In genomic region chr15:95874625-95875024, GRCh38 we compare ENCODE assay signal across 17 cellular contexts.
A peak's percentile ranks its signal among the peaks of the same experiment; 100 is the strongest.
DNase-seq lines count a peak whose midpoint lies in the region; FAIRE-seq and TF ChIP-seq lines count a peak whose summit lies in the region.
"Had no signal": no experiment of that assay in that cellular context is flagged by ENCODE, and none has a peak within 500 bp of the region (broad histone marks: within the 10 kb centered on the region; RNA-seq: fewer than 3 reads in every experiment).

No MANE protein-coding gene starts in this region.

- H4K20me1 ChIP-seq in KMS-11 (ENCODE audit: insufficient read depth), result no peaks in the 10 kb centered on the region

- H3K27ac Mint-ChIP-seq in immature natural killer cell, result peak overlapping the region in 5 of 6 donors; percentile 24 to 88 (median 78)

- peaks cover 75 to 86% of the 10 kb centered on the region in 2 donors for H3K4me1 Mint-ChIP-seq in immature natural killer cell

- H3K4me3 ChIP-seq in KMS-11 (IDR thresholded peaks at IDR 0.05; ENCODE audit: insufficient read depth, low read depth, low read length) (no peak overlapping the region), tibial artery (no peak overlapping the region), brain microvascular endothelial cell (ENCODE audit: low read depth, low read length) (no peak overlapping the region)
- H3K4me3 ChIP-seq: gastrocnemius medialis, skin epidermis had no signal

- H3K9ac ChIP-seq in KMS-11, result no peak overlapping the region

- DNase-seq in astrocyte of the hippocampus (ENCODE audit: low read depth, low spot score) (peak; percentile 16), immature natural killer cell (no peak), tibial artery (no peak), GM12892 (ENCODE audit: insufficient read length) (no peak), brain microvascular endothelial cell (no peak), OCI-M1 (lab: John Stamatoyannopoulos, UW) (no peak)
- DNase-seq: activated naive CD4-positive, alpha-beta T cell; C1 segment of cervical spinal cord; NCI-H1694 treated with DMSO at 0.1 percent for 48 hours; NCI-H345; NK-92 treated with Interleukin-12 subunit alpha and Interleukin-12 subunit beta, amount 100 ng/mL, for 24 hours; stimulated activated CD4-positive, alpha-beta T cell treated with anti-CD3 and anti-CD28 coated beads, Interleukin-4, amount 100 ng/mL, for 24 hours had no signal

- H3K36me3 Mint-ChIP-seq in immature natural killer cell, result no peaks in the 10 kb centered on the region

- H3K4me3 Mint-ChIP-seq in immature natural killer cell, result peak overlapping the region in 3 of 5 donors; percentile 15 to 27 (median 15)

- no peak for TF ChIP-seq POLR2A in GM12892 (IDR thresholded peaks at IDR 0.05; ENCODE audit: low read depth, low read length)

- no peaks in the 10 kb centered on the region for H3K9me3 Mint-ChIP-seq in immature natural killer cell

- H3K27ac ChIP-seq in KMS-11 (peak overlapping the region; percentile 48), tibial artery (peak overlapping the region; percentile 57 to 59), brain microvascular endothelial cell (no peak overlapping the region)
- H3K27ac ChIP-seq: gastrocnemius medialis had no signal

- H3K79me2 ChIP-seq in KMS-11 (ENCODE audit: insufficient read depth, low read depth), result no peaks in the 10 kb centered on the region

- H3K9me3 ChIP-seq in tibial artery, result no peaks in the 10 kb centered on the region
- H3K9me3 ChIP-seq: gastrocnemius medialis had no signal

- TF ChIP-seq CTCF in KMS-11 (conservative IDR thresholded peaks at IDR 0.05; ENCODE audit: low read depth, low read length) (no peak), tibial artery (IDR thresholded peaks at IDR 0.05) (no peak), brain microvascular endothelial cell (IDR thresholded peaks at IDR 0.05; ENCODE audit: low read depth, low read length, missing control alignments) (no peak)

- intact Hi-C loops in tibial artery (cut with DNase I; ENCODE audit: low total_unique reads), result no loop called here

- H3K27me3 ChIP-seq in KMS-11 (ENCODE audit: insufficient read depth, low read depth) (no peaks in the 10 kb centered on the region), tibial artery (no peaks in the 10 kb centered on the region), brain microvascular endothelial cell (replicated peaks) (no peaks in the 10 kb centered on the region)
- H3K27me3 ChIP-seq: gastrocnemius medialis had no signal

- no peak for FAIRE-seq in GM12892 (lab: Jason Lieb, UNC)
- FAIRE-seq: colon, endothelial cell of umbilical vein had no signal

- H3K4me1 ChIP-seq in KMS-11 (ENCODE audit: low read depth, poor library complexity, severe bottlenecking) (peaks cover 82% of the 10 kb centered on the region), tibial artery (peaks cover 0 to 29% (median 9%) of the 10 kb centered on the region in 4 donors)
- H3K4me1 ChIP-seq: gastrocnemius medialis had no signal

- peak overlapping the region; percentile 25 for H2AFZ ChIP-seq in KMS-11 (ENCODE audit: low read depth)

- no peaks in the 10 kb centered on the region for H3K36me3 ChIP-seq in KMS-11 (ENCODE audit: insufficient read depth)
- no peaks in the 10 kb centered on the region for H3K36me3 ChIP-seq in tibial artery
- no peaks in the 10 kb centered on the region for H3K36me3 ChIP-seq in brain microvascular endothelial cell (replicated peaks)
- H3K36me3 ChIP-seq: gastrocnemius medialis had no signal

- peak overlapping the region; percentile 22 for H3K4me2 ChIP-seq in KMS-11

- in situ Hi-C loops in brain microvascular endothelial cell (cut with HindIII; ENCODE audit: low pct_ligation_motif_present, low sequenced_read_pairs), result no loop called here

- peaks cover 3 to 10% (median 9%) of the 10 kb centered on the region in 3 donors for H3K27me3 Mint-ChIP-seq in immature natural killer cell (ENCODE audit: low read depth in 3 of 3)
